In genomic region chr5:67413749-67414148, GRCh38 we compare ENCODE assay signal across 23 cellular contexts.
"Had no signal": no experiment of that assay in that cellular context is flagged by ENCODE, and none has a peak within 500 bp of the region (broad histone marks: within the 10 kb centered on the region; RNA-seq: fewer than 3 reads in every experiment).

No MANE protein-coding gene starts in this region.

- H3K4me3 ChIP-seq: MG63 had no signal

- H3K27ac ChIP-seq: RWPE1 had no signal

- H3K36me3 ChIP-seq: MG63 had no signal

- DNase-seq: IMR-90; Karpas-422; KG1; MG63; NCI-H1092 treated with DMSO at 0.1 percent for 48 hours; NCI-H1436; NCI-H187; NCI-H2029; NCI-H2081 treated with DMSO at 0.1 percent for 48 hours; NCI-H2171; NCI-H226; NCI-H446; NCI-H510A; NCI-H524 treated with DMSO at 0.1 percent for 48 hours; NCI-H69; NCI-H774; NK-92 treated with Interleukin-12 subunit alpha and Interleukin-12 subunit beta, amount 100 ng/mL, for 24 hours; PC-3; SHP77 had no signal

- ATAC-seq: HepG2, Panc1, PC-3, SK-N-SH treated with all-trans-retinoic acid at 6 μM for 48 hours had no signal

- H3K27me3 ChIP-seq: MG63 had no signal

- H3K9me3 ChIP-seq: MG63 had no signal
